23 cellular contexts compared by ENCODE assay signal in the genomic region with DNA sequence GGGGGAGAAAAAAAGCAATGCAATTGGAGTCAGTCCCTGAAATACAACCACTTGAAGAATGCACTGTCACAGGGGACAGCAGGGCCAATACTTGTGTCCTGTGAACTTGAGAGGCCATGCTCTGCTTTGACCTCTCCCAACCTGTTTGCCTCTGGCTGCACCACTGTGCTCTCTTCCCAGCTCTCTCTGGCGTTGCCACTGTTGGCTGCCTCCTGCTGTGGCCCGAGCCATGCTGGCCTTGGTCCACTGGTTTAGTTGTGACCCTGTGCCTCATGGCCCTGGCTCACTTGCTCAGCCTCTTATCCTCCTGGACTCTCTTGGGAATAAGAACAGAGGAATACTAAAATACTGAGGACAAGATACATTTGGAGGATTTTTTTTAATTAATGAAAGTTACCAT. TPM values are rescaled to one million over a fixed set of nuclear protein-coding genes. Genes with fewer than 3 reads are reported as not detected.
A peak's percentile ranks its signal among the peaks of the same experiment; 100 is the strongest.
DNase-seq lines count a peak whose midpoint lies in the region; ATAC-seq, FAIRE-seq and TF ChIP-seq lines count a peak whose summit lies in the region.
"Had no signal": no experiment of that assay in that cellular context is flagged by ENCODE, and none has a peak within 500 bp of the region (broad histone marks: within the 10 kb centered on the region; RNA-seq: fewer than 3 reads in every experiment).

No MANE protein-coding gene starts in this region.

- no peaks in the 10 kb centered on the region for H3K4me1 Mint-ChIP-seq in CD4-positive, alpha-beta T cell (ENCODE audit: low read depth)

- H3K4me1 ChIP-seq in liver (ENCODE audit: control insufficient read depth in 4 of 4, insufficient read depth in 4 of 4, low read length in 3 of 4) (no peaks in the 10 kb centered on the region), HepG2 (ENCODE audit: insufficient read depth, low read length) (no peaks in the 10 kb centered on the region), mesenchymal stem cell (ENCODE audit: control insufficient read depth, insufficient read depth, low read depth, low read length) (peaks cover 3% of the 10 kb centered on the region)
- H3K4me1 ChIP-seq: Peyer's patch had no signal

- DNase-seq in HepG2 (ENCODE audit: low spot score) (no peak), left ventricle myocardium superior (peak; percentile 55), mesenchymal stem cell (no peak), NCI-H2081 (lab: John Stamatoyannopoulos, UW) (no peak), COLO668 (lab: John Stamatoyannopoulos, UW; ENCODE audit: unreplicated experiment) (no peak), COR-L47 (lab: John Stamatoyannopoulos, UW) (no peak)
- DNase-seq in CD4-positive, alpha-beta T cell: no peak
- DNase-seq: AML-193; C1 segment of cervical spinal cord; CD8-positive, alpha-beta memory T cell; DMS53; GF-D8; H7; HFFc6; KG1; NCI-H1092 treated with DMSO at 0.1 percent for 48 hours; NCI-H2029 treated with DMSO at 0.1 percent for 48 hours; NCI-H2171; NCI-H524 treated with DMSO at 0.1 percent for 48 hours; Peyer's patch had no signal

- no peak overlapping the region for H3K27ac ChIP-seq in liver (ENCODE audit: low read depth in 1 of 2, low read length in 2 of 2)
- H3K27ac ChIP-seq in HepG2 (ENCODE audit: extremely low read length, insufficient read depth, low read length): no peak overlapping the region
- H3K27ac ChIP-seq in mesenchymal stem cell (ENCODE audit: low read length, poor library complexity, severe bottlenecking): no peak overlapping the region
- H3K27ac ChIP-seq in CD4-positive, alpha-beta T cell (ENCODE audit: low read depth, low read length): no peak overlapping the region
- H3K27ac ChIP-seq: Peyer's patch, SJSA1 had no signal

- H3K4me2 ChIP-seq in HepG2 (ENCODE audit: low read depth, low read length) (no peak overlapping the region), mesenchymal stem cell (ENCODE audit: low read length, poor library complexity, severe bottlenecking) (no peak overlapping the region)

- no peaks in the 10 kb centered on the region for H3K36me3 ChIP-seq in liver (ENCODE audit: control insufficient read depth in 4 of 4, insufficient read depth in 3 of 4, low read depth in 1 of 4, low read length in 3 of 4)
- no peaks in the 10 kb centered on the region for H3K36me3 ChIP-seq in HepG2 (replicated peaks in 1 of 2; ENCODE audit: control insufficient read depth in 1 of 2, insufficient read depth in 2 of 2, low read length in 2 of 2)
- H3K36me3 ChIP-seq in mesenchymal stem cell (ENCODE audit: control insufficient read depth in 1 of 2, insufficient read depth in 2 of 2, low read depth in 1 of 2, low read length in 2 of 2): no peaks in the 10 kb centered on the region
- H3K36me3 ChIP-seq: Peyer's patch, SJSA1 had no signal

- H2AK5ac ChIP-seq in mesenchymal stem cell (ENCODE audit: low read length, severe bottlenecking): no peak overlapping the region

- no peak overlapping the region for H3K9ac ChIP-seq in liver (ENCODE audit: low read depth in 1 of 2, low read length in 2 of 2)
- H3K9ac ChIP-seq in HepG2 (ENCODE audit: insufficient read depth, low read depth, low read length): no peak overlapping the region
- no peak overlapping the region for H3K9ac ChIP-seq in mesenchymal stem cell (ENCODE audit: low read length)

- H2BK120ac ChIP-seq in mesenchymal stem cell (ENCODE audit: low read depth, low read length): no peak overlapping the region

- TF ChIP-seq POLR2A in HepG2 (IDR thresholded peaks at IDR 0.05; ENCODE audit: insufficient read depth in 1 of 2, low read depth in 2 of 2, low read length in 2 of 2): no peak

- H2BK15ac ChIP-seq in mesenchymal stem cell (ENCODE audit: low read depth, poor library complexity, severe bottlenecking): no peak overlapping the region

- intact Hi-C loops in HepG2 (cut with micrococcal nuclease; ENCODE audit: unreplicated experiment): no loop called here
- intact Hi-C loops in left ventricle myocardium superior (cut with micrococcal nuclease): no loop called here
- intact Hi-C loops in CD4-positive, alpha-beta T cell (cut with DNase I, micrococcal nuclease): no loop called here

- no peaks in the 10 kb centered on the region for H3K9me3 Mint-ChIP-seq in CD4-positive, alpha-beta T cell
- H3K9me3 Mint-ChIP-seq: HFFc6 had no signal

- no peaks in the 10 kb centered on the region for H3K27me3 Mint-ChIP-seq in CD4-positive, alpha-beta T cell

- no peak for TF ChIP-seq RAD21 in liver (IDR thresholded peaks at IDR 0.05)
- no peak for TF ChIP-seq RAD21 in HepG2 (CRISPR knock-in tag; IDR thresholded peaks at IDR 0.05)

- H3K4me3 Mint-ChIP-seq in CD4-positive, alpha-beta T cell: no peak overlapping the region
- H3K4me3 Mint-ChIP-seq: CD8-positive, alpha-beta memory T cell; HFFc6 had no signal

- FAIRE-seq in HepG2 (lab: Jason Lieb, UNC): no peak
- FAIRE-seq: D721Med had no signal

- in situ Hi-C loops in HepG2 (cut with HindIII; ENCODE audit: extremely low pct_ligation_motif_present, low pct_unique_long_range_greater_than_20kb): no loop called here

- no peak overlapping the region for H3K27ac Mint-ChIP-seq in CD4-positive, alpha-beta T cell
- H3K27ac Mint-ChIP-seq: CD8-positive, alpha-beta memory T cell; HFFc6 had no signal

- TF ChIP-seq CTCF in liver (IDR thresholded peaks at IDR 0.05; ENCODE audit: low read depth, low read length, missing input control) (no peak), HepG2 (CRISPR knock-in tag; IDR thresholded peaks at IDR 0.05) (no peak)
- TF ChIP-seq CTCF in CD4-positive, alpha-beta T cell (IDR thresholded peaks at IDR 0.05): no peak

- H3K27me3 ChIP-seq in liver (ENCODE audit: control insufficient read depth in 4 of 4, insufficient read depth in 4 of 4, low read length in 3 of 4) (no peaks in the 10 kb centered on the region), HepG2 (ENCODE audit: control insufficient read depth in 1 of 2, insufficient read depth in 2 of 2, low read length in 2 of 2) (no peaks in the 10 kb centered on the region), mesenchymal stem cell (ENCODE audit: control insufficient read depth in 1 of 2, insufficient read depth in 1 of 2, low read length in 2 of 2) (no peaks in the 10 kb centered on the region)
- no peaks in the 10 kb centered on the region for H3K27me3 ChIP-seq in CD4-positive, alpha-beta T cell (ENCODE audit: control insufficient read depth, insufficient read depth, low read length)
- H3K27me3 ChIP-seq: Peyer's patch, SJSA1 had no signal

- H3K4me3 ChIP-seq in liver (ENCODE audit: low read depth in 1 of 3, low read length in 3 of 3) (no peak overlapping the region), HepG2 (replicated peaks in 1 of 3; ENCODE audit: insufficient read depth in 1 of 3, low read depth in 2 of 3, low read length in 3 of 3) (no peak overlapping the region), mesenchymal stem cell (ENCODE audit: insufficient read depth in 1 of 2, low read depth in 1 of 2, low read length in 2 of 2) (no peak overlapping the region)
- H3K4me3 ChIP-seq: Peyer's patch, SJSA1 had no signal

- peak overlapping the region in 1 of 2 experiments; percentile 64 for H3K4ac ChIP-seq in mesenchymal stem cell (ENCODE audit: low read depth in 1 of 2, low read length in 2 of 2)

- H2AFZ ChIP-seq in HepG2 (ENCODE audit: low read length) (no peak overlapping the region), mesenchymal stem cell (ENCODE audit: low read depth, low read length) (no peak overlapping the region)

- 27% methylated on average over 2 of the region's 2 CpGs for WGBS in liver
- 57% methylated on average over 2 of the region's 2 CpGs for WGBS in HepG2 (ENCODE audit: low lambda C conversion rate)
- WGBS in mesenchymal stem cell: 88% methylated on average over 2 of the region's 2 CpGs

- H2BK12ac ChIP-seq in mesenchymal stem cell (ENCODE audit: low read length in 2 of 2): no peak overlapping the region

- no peak for ATAC-seq in HepG2
- peak; percentile 94 for ATAC-seq in left ventricle myocardium superior
- no peak for ATAC-seq in CD4-positive, alpha-beta T cell (ENCODE audit: poor library complexity)

- H3K18ac ChIP-seq in mesenchymal stem cell (ENCODE audit: low read depth in 1 of 2, low read length in 2 of 2): no peak overlapping the region

- H4K8ac ChIP-seq in mesenchymal stem cell (ENCODE audit: low read length): no peak overlapping the region

- BruUV-seq in HepG2 (replicated peaks; lab: Mats Ljungman, UMichigan): no TSS peak

- peak overlapping the region; percentile 50 for H4K91ac ChIP-seq in mesenchymal stem cell (ENCODE audit: low read length)

- H3K14ac ChIP-seq in mesenchymal stem cell (ENCODE audit: low read length in 2 of 2): no peak overlapping the region

- CTCF ChIA-PET in HepG2 (lab: Yijun Ruan, JAX; ENCODE audit: low intra/inter-chr PET ratio, low total read pairs): no interaction called here
- CTCF ChIA-PET in CD4-positive, alpha-beta T cell (lab: Charles Lee): no interaction called here

- no peak overlapping the region for H3K23ac ChIP-seq in mesenchymal stem cell (ENCODE audit: low read length in 2 of 2)

- H3K79me2 ChIP-seq in HepG2 (ENCODE audit: insufficient read depth, low read length): no peaks in the 10 kb centered on the region

- H3K79me1 ChIP-seq in mesenchymal stem cell (replicated peaks; ENCODE audit: low read length, poor library complexity, severe bottlenecking): no peaks in the 10 kb centered on the region

- H3K9me3 ChIP-seq in liver (ENCODE audit: control insufficient read depth in 4 of 4, low read length in 3 of 4) (no peaks in the 10 kb centered on the region), HepG2 (ENCODE audit: low read length) (no peaks in the 10 kb centered on the region), mesenchymal stem cell (ENCODE audit: control insufficient read depth, low read length) (no peaks in the 10 kb centered on the region)
- no peaks in the 10 kb centered on the region for H3K9me3 ChIP-seq in CD4-positive, alpha-beta T cell (ENCODE audit: control insufficient read depth, low read length)
- H3K9me3 ChIP-seq: Peyer's patch, SJSA1 had no signal

- TF ChIP-seq EP300 in HepG2 (IDR thresholded peaks at IDR 0.05; ENCODE audit: low read depth in 2 of 2, low read length in 2 of 2): no peak
- TF ChIP-seq EP300 in HepG2 (CRISPR knock-in tag; IDR thresholded peaks at IDR 0.05; ENCODE audit: borderline replicate concordance): no peak

- POLR2A ChIA-PET in HepG2 (lab: Yijun Ruan, JAX): no interaction called here
- POLR2A ChIA-PET in CD4-positive, alpha-beta T cell (lab: Charles Lee): no interaction called here

- no peak overlapping the region for H2BK5ac ChIP-seq in mesenchymal stem cell (ENCODE audit: low read depth, low read length, poor library complexity, severe bottlenecking)

- no peaks in the 10 kb centered on the region for H4K20me1 ChIP-seq in HepG2 (ENCODE audit: insufficient read depth, low read length)

- no peaks in the 10 kb centered on the region for H3K36me3 Mint-ChIP-seq in CD4-positive, alpha-beta T cell (ENCODE audit: low read depth)

RNA-seq across cellular contexts. Expression of a gene that starts 14.5 kb away (rescaled TPM):
- total RNA-seq in liver: 10 to 100 TPM in 1 of 2 donors, 1 to 10 TPM in 1; 5.4 to 15.5 TPM
- polyA plus RNA-seq in liver: 1 to 10 TPM in 1 of 2 donors, under 1 TPM in 1; 0.90 to 1.6 TPM
- 7.1 and 11.4 TPM in 2 replicates for total RNA-seq in HepG2 (2016; rRNA removed; fragmentation: Illumina TruSeq; extraction: Trizol)
- total RNA-seq in HepG2 (2016; cell fraction: cytosol; rRNA removed; fragmentation: Illumina TruSeq; extraction: Trizol; ENCODE audit: low read depth): 2.8 and 3.1 TPM in 2 replicates
- 7.3 and 10.8 TPM in 2 replicates for total RNA-seq in HepG2 (2016; cell fraction: insoluble cytoplasmic fraction; rRNA removed; fragmentation: Illumina TruSeq; extraction: Trizol)
- 6.1 and 7.4 TPM in 2 replicates for total RNA-seq in HepG2 (2016; cell fraction: membrane; rRNA removed; fragmentation: Illumina TruSeq; extraction: Trizol)
- 12.8 and 13.1 TPM in 2 replicates for total RNA-seq in HepG2 (2016; cell fraction: nucleus; rRNA removed; fragmentation: Illumina TruSeq; extraction: Trizol)
- 2.8 and 3.2 TPM in 2 replicates for polyA plus RNA-seq in HepG2 (2011; rRNA removed)
- polyA plus RNA-seq in HepG2 (2011; cell fraction: cytosol; rRNA removed): 0.99 and 2.0 TPM in 2 replicates
- polyA plus RNA-seq in HepG2 (2011; cell fraction: nucleus; rRNA removed): 2.2 and 2.9 TPM in 2 replicates
- polyA plus RNA-seq in HepG2 (2012): 5.9 and 6.1 TPM in 2 replicates
- polyA plus RNA-seq in HepG2 (2016; cell fraction: cytosol; fragmentation: Illumina TruSeq; extraction: Trizol; ENCODE audit: low read depth): 0.18 and 0.25 TPM in 2 replicates
- 8.4 and 9.0 TPM in 2 replicates for polyA plus RNA-seq in HepG2 (2016; cell fraction: insoluble cytoplasmic fraction; fragmentation: Illumina TruSeq; extraction: Trizol; ENCODE audit: low read depth)
- 1.0 and 1.1 TPM in 2 replicates for polyA plus RNA-seq in HepG2 (2016; cell fraction: membrane; fragmentation: Illumina TruSeq; extraction: Trizol; ENCODE audit: low read depth)
- 8.4 and 9.2 TPM in 2 replicates for polyA plus RNA-seq in HepG2 (2016; cell fraction: nucleus; fragmentation: Illumina TruSeq; extraction: Trizol; ENCODE audit: insufficient read depth, low read depth)
- polyA minus RNA-seq in HepG2 (2011; rRNA and poly(A)+ RNA removed; ENCODE audit: low replicate concordance): 3.9 and 4.3 TPM in 2 replicates
- polyA minus RNA-seq in HepG2 (2011; cell fraction: cytosol; rRNA and poly(A)+ RNA removed): 4.1 and 5.3 TPM in 2 replicates
- 34.2 and 35.8 TPM in 2 replicates for polyA minus RNA-seq in HepG2 (2011; cell fraction: nucleus; rRNA and poly(A)+ RNA removed)
- total RNA-seq in left ventricle myocardium superior: 14.4 TPM
- polyA plus RNA-seq in mesenchymal stem cell (2013, experiment 1 of 2): 4.9 TPM
- 5.1 TPM for polyA plus RNA-seq in mesenchymal stem cell (2013, experiment 2 of 2)
- total RNA-seq in CD4-positive, alpha-beta T cell: 1 to 10 TPM; 1.3 to 1.4 TPM
